ENCODE assay signal across 7 cellular contexts in the genomic region with DNA sequence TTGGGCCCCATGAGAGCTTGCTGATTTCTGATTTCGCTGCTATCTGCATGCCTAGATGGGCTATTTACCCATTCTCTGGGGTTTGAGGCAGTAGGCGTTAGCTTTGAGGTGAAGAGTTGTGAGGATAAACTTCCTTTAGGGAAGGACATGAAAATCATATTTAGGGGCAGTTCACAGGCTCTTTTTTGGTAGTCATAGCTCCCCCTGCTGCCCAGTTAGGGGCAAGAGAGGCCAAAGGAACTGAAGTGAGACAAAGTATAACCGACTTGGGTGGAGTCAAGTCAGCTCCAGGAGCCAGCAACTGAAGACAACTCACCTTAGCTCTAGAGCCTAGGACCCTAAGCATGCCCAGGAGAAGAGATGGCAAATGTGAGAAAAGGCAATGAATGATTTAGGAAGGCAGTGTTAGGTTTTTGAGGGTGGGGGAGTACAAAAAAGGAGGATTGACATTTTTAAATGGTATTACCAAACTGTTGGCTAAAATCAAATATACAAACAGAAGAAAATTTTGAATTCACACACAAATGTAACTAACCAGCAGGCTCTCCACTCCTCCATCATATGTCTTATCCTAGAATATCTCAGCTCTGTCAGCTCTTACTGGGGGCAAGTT.
DNase-seq lines count a peak whose midpoint lies in the region; ATAC-seq, FAIRE-seq and TF ChIP-seq lines count a peak whose summit lies in the region.

No MANE protein-coding gene starts in this region.

- POLR2A ChIA-PET in MCF 10A (lab: Yijun Ruan, JAX), result interaction anchor here (0.5 to 2.7 kb wide), 14 partner anchors 9 to 660 kb away, joined by 3 to 12 read pairs (median 3); partner anchors contain the start of gene LMO4

- H3K36me3 Mint-ChIP-seq in MCF 10A (ENCODE audit: insufficient read depth, unreplicated experiment), result no peaks in the 10 kb centered on the region

- peak; percentile 31 for FAIRE-seq in TTC549 (lab: Jason Lieb, UNC)

- ATAC-seq in GM18498 (IDR thresholded peaks at IDR 0.05; ENCODE audit: unreplicated experiment) (peak; percentile 95), HG02884 (IDR thresholded peaks at IDR 0.05; ENCODE audit: unreplicated experiment) (peak; percentile 87)

- BruUV-seq in MCF 10A (replicated peaks; lab: Mats Ljungman, UMichigan), result no TSS peak

- peak; percentile 57 for TF ChIP-seq CTCF in MCF 10A (IDR thresholded peaks at IDR 0.05; ENCODE audit: unreplicated experiment)

- H3K9me3 Mint-ChIP-seq in MCF 10A (ENCODE audit: unreplicated experiment), result no peaks in the 10 kb centered on the region

- H3K27me3 Mint-ChIP-seq in MCF 10A (ENCODE audit: insufficient read depth, unreplicated experiment), result no peaks in the 10 kb centered on the region

- peaks cover 16% of the 10 kb centered on the region for H3K4me1 Mint-ChIP-seq in MCF 10A (ENCODE audit: insufficient read depth, unreplicated experiment)

- no peak overlapping the region for H3K27ac Mint-ChIP-seq in MCF 10A (ENCODE audit: low read depth, unreplicated experiment)

- CTCF ChIA-PET in MCF 10A (lab: Yijun Ruan, JAX), result interaction anchor here (0.5 to 6.0 kb wide), 72 partner anchors 8 to 1221 kb away, joined by 3 to 68 read pairs (median 4); no protein-coding TSS in a partner anchor

- intact Hi-C loops in MCF 10A (cut with micrococcal nuclease), result loop anchor here (1.0 to 10.0 kb wide), 7 partner anchors 111 to 823 kb away; no protein-coding TSS in a partner anchor

- no peak overlapping the region for H3K4me3 Mint-ChIP-seq in MCF 10A (ENCODE audit: unreplicated experiment)

- DNase-seq in NCI-H1930 (lab: John Stamatoyannopoulos, UW) (peak; percentile 19 to 41), MCF 10A (ENCODE audit: unreplicated experiment) (peak; percentile 85), iris pigment epithelial cell (ENCODE audit: low read depth) (peak; percentile 75)
- DNase-seq in stimulated activated CD4-positive, alpha-beta T cell treated with anti-CD3 and anti-CD28 coated beads, Interleukin-1b, Interleukin-23, amount 100 ng/mL, for 4 hours (ENCODE audit: low read depth in 2 of 2), result peak; percentile 11 to 29

Comparison
In these comparisons a context has a peak if more than half of its experiments do, and no peak if none do; other contexts are left out.
1. Peak in every context shown above with its lines: DNase-seq and ATAC-seq.
2. DNase-seq: peak in every context shown above with its lines; median percentile 85 in MCF 10A; 75 in iris pigment epithelial cell; 30 in NCI-H1930; 20 in stimulated activated CD4-positive, alpha-beta T cell treated with anti-CD3 and anti-CD28 coated beads, Interleukin-1b, Interleukin-23, amount 100 ng/mL, for 4 hours.